35 cellular contexts compared by ENCODE assay signal in the genomic region with DNA sequence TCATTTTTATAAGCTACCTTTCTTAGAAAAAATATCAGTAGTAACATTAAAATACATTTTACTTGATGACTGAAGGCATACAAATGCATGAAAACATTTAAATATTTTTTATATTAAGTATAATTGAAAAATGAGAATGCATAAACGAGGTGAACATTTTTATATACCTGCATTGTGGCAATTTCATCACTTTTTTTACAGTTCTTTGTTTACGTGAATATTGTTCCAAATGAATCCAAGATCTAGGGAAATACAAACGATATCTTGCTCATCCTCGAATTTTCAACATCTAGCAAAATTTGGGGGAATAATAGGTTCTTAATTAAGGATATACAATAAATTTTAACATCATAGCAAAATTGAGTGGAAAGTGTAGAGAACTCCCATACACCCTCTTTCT. TPM values are rescaled to one million over a fixed set of nuclear protein-coding genes. Genes with fewer than 3 reads are reported as not detected.
"Had no signal": no experiment of that assay in that cellular context is flagged by ENCODE, and none has a peak within 500 bp of the region (broad histone marks: within the 10 kb centered on the region; RNA-seq: fewer than 3 reads in every experiment).

No MANE protein-coding gene starts in this region.

- H3K4me1 ChIP-seq: adrenal gland, breast epithelium had no signal

- DNase-seq: activated effector memory CD4-positive, alpha-beta T cell treated with anti-CD3 and anti-CD28 coated beads, Interleukin-2, amount 50 U/mL, for 16 hours; activated effector memory CD4-positive, alpha-beta T cell treated with Interleukin-2 at 50 U/mL for 16 hours; activated gamma-delta T cell; activated gamma-delta T cell treated with Interleukin-2 at 50 U/mL for 16 hours; activated naive CD4-positive, alpha-beta T cell; activated naive CD4-positive, alpha-beta T cell treated with anti-CD3 and anti-CD28 coated beads for 36 hours; activated naive CD4-positive, alpha-beta T cell treated with anti-CD3 and anti-CD28 coated beads, Interleukin-2, amount 10 ng/mL, durations not matched to agents 7 days and 5 days; activated naive CD4-positive, alpha-beta T cell treated with anti-CD3 and anti-CD28 coated beads, Interleukin-2, amount 50 U/mL, for 16 hours; activated naive CD4-positive, alpha-beta T cell treated with Interleukin-2 at 50 U/mL for 16 hours; activated naive CD8-positive, alpha-beta T cell treated with anti-CD3 and anti-CD28 coated beads for 36 hours; activated naive CD8-positive, alpha-beta T cell treated with anti-CD3 and anti-CD28 coated beads, Interleukin-2, amount 10 ng/mL, durations not matched to agents 7 days and 5 days; activated naive CD8-positive, alpha-beta T cell treated with anti-CD3 and anti-CD28 coated beads, Interleukin-2, amount 50 U/mL, for 24 hours; activated T-cell treated with anti-CD3 and anti-CD28 coated beads, Interleukin-2, amount 50 U/mL, for 1 hour; activated T-cell treated with anti-CD3 and anti-CD28 coated beads, Interleukin-2, amount 50 U/mL, for 24 hours; activated T-cell treated with anti-CD3 and anti-CD28 coated beads, Interleukin-2, amount 50 U/mL, for 4 hours; activated T-cell treated with anti-CD3 and anti-CD28 coated beads, Interleukin-2, amount 50 U/mL, for 48 hours; activated T-cell treated with anti-CD3 and anti-CD28 coated beads, Interleukin-2, amount 50 U/mL, for 72 hours; adrenal gland; amniotic stem cell; amygdala; anterior cingulate cortex; aorta; brain microvascular endothelial cell; caudate nucleus; central memory CD4-positive, alpha-beta T cell; cerebellar nuclear complex had no signal

- H3K36me3 ChIP-seq: adrenal gland, ascending aorta, brain microvascular endothelial cell, breast epithelium, cardiac muscle cell had no signal

- H3K27ac ChIP-seq: brain microvascular endothelial cell, breast epithelium, cardiac muscle cell had no signal

- ATAC-seq: activated naive CD4-positive, alpha-beta T cell treated with anti-CD3 and anti-CD28 coated beads, Interleukin-2, amount 50 U/mL, for 72 hours; activated naive CD8-positive, alpha-beta T cell treated with anti-CD3 and anti-CD28 coated beads, Interleukin-2, amount 50 U/mL, for 24 hours; activated T-cell treated with anti-CD3 and anti-CD28 coated beads, Interleukin-2, amount 50 U/mL, for 4 hours; activated T-cell treated with anti-CD3 and anti-CD28 coated beads, Interleukin-2, amount 50 U/mL, for 72 hours; activated T-helper 17 cell treated with anti-CD3 and anti-CD28 coated beads, Interleukin-2, amount 50 U/mL, for 72 hours had no signal

- H3K27me3 ChIP-seq: adrenal gland, ascending aorta, body of pancreas, brain microvascular endothelial cell, breast epithelium, cardiac muscle cell had no signal

- H3K4me3 ChIP-seq: adrenal gland, body of pancreas, breast epithelium, cardiac muscle cell had no signal

- FAIRE-seq: astrocyte had no signal

- H3K9me3 ChIP-seq: adrenal gland, ascending aorta, body of pancreas had no signal

RNA-seq across cellular contexts. Expression of a gene that starts 45.5 kb away (rescaled TPM):
- total RNA-seq: activated naive CD4-positive, alpha-beta T cell treated with anti-CD3 and anti-CD28 coated beads for 36 hours; activated naive CD8-positive, alpha-beta T cell treated with anti-CD3 and anti-CD28 coated beads for 36 hours; activated T-cell treated with anti-CD3 and anti-CD28 coated beads, Interleukin-2, amount 50 U/mL, for 72 hours; activated T-helper 1 cell treated with anti-CD3 and anti-CD28 coated beads, Interleukin-12 subunit alpha, Interleukin-12 subunit beta, Interleukin-2, Interleukin-4 antibody, amounts not matched to agents 30 ng/mL and 10 ng/mL and 1 ng/mL, durations not matched to agents 14 hours and 24 hours and 36 hours; activated T-helper 17 cell treated with anti-CD3 and anti-CD28 coated beads, Interleukin-2, amount 50 U/mL, for 72 hours; activated T-helper 2 cell treated with anti-CD3 and anti-CD28 coated beads, Interferon-gamma antibody, Interleukin-2, Interleukin-4, amounts not matched to agents 10 μg/mL and 5 μg/mL and 100 μg/mL, durations not matched to agents 14 hours and 24 hours and 36 hours had no signal
